9 cellular contexts compared by ENCODE assay signal in the genomic region with DNA sequence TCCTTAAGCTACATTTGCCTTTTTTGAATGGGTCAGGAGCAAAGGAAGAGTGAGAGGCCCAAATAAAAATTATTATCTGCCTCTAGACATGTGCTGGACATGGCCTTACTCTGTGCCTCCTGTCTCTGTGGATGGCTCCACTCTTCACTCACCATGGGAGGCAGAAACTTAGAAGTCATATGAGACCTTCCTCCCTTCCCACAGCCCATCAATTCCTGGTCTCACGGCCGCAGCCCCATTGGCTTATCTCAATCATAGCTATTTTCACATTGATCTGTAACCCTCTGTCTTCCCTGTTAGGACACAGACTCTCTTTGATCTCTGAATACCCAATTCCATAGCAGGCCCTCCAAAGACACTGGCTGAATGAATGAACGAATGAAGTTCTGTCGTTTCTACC. TPM values are rescaled to one million over a fixed set of nuclear protein-coding genes. Genes with fewer than 3 reads are reported as not detected.
"Had no signal": no experiment of that assay in that cellular context is flagged by ENCODE, and none has a peak within 500 bp of the region (broad histone marks: within the 10 kb centered on the region; RNA-seq: fewer than 3 reads in every experiment).

No MANE protein-coding gene starts in this region.

- H3K27ac Mint-ChIP-seq: GM23338, H9, IgD-negative memory B cell had no signal

- H3K9me3 Mint-ChIP-seq: GM23338, H9, IgD-negative memory B cell had no signal

- H3K4me3 ChIP-seq: GM23338 had no signal

- FAIRE-seq: H1, H54, HepG2 had no signal

- ATAC-seq: GM23338, HepG2 had no signal

- H3K36me3 Mint-ChIP-seq: IgD-negative memory B cell had no signal

- H3K27ac ChIP-seq: HL-60 had no signal

- DNase-seq: H9, HCEC 1CT had no signal

- H3K4me3 Mint-ChIP-seq: GM23338, H9, IgD-negative memory B cell had no signal

RNA-seq across cellular contexts. Expression of a gene that starts 14.2 kb away (rescaled TPM):
- polyA plus RNA-seq: HepG2, IgD-negative memory B cell had no signal

RNA-seq across cellular contexts. Expression of a gene that starts 27.5 kb away (rescaled TPM):
- total RNA-seq: GM23338, H1, H9, HepG2, HT1080 had no signal
- polyA plus RNA-seq: GM23338, H1, HepG2, IgD-negative memory B cell had no signal
